Comparison of ENCODE assay signal across 8 cellular contexts in the genomic region with DNA sequence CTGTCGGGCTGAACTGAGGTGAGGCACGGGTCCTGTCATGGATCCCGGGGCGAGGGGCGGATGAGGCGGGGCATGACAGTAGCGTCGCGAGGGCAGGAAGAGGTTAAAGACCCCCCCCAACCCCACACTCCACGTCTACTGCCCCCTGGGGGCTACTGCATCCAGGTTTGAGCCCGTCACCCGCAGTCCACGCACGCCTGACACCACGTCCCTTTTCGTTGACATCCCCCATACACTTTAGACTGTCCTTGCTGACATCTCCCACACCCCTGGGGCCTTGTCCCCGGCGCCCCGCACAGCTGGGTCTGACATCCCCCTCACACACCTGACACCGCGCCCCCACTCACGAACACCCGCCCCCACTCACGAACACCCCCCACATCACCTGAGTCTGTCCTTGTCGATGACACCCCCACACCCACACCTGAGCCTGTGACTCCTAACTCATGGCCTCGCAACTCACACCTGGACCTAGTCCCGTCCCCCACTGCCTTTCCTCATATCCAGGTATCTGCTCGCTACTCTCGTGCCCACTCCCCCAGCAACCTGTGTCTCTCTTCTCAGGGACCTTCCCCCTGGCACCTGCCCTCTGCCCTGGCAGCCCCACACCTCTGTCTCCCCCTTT. TPM values are rescaled to one million over a fixed set of nuclear protein-coding genes. Genes with fewer than 3 reads are reported as not detected.
DNase-seq lines count a peak whose midpoint lies in the region; ATAC-seq and TF ChIP-seq lines count a peak whose summit lies in the region.

No MANE protein-coding gene starts in this region.

- peaks cover 6% of the 10 kb centered on the region for H3K27me3 Mint-ChIP-seq in dendritic cell treated with granulocyte-macrophage colony-stimulating factor and Interleukin-4, amounts not matched to agents 40 ng/mL and 50 ng/mL, for 4 days
- H3K27me3 Mint-ChIP-seq in naive thymus-derived CD4-positive, alpha-beta T cell = no peaks in the 10 kb centered on the region

- POLR2A ChIA-PET in AG04450 (lab: Yijun Ruan, JAX) = interaction anchor here (1.0 kb wide), 2 partner anchors 8 to 10 kb away, joined by 3 read pairs; no protein-coding TSS in a partner anchor
- POLR2A ChIA-PET in naive thymus-derived CD4-positive, alpha-beta T cell (lab: Charles Lee) = interaction anchor here (0.6 to 1.6 kb wide), 5 partner anchors 34 to 691 kb away, joined by 3 to 4 read pairs (median 3); a partner anchor contains a TSS

- H3K36me3 Mint-ChIP-seq in dendritic cell treated with granulocyte-macrophage colony-stimulating factor and Interleukin-4, amounts not matched to agents 40 ng/mL and 50 ng/mL, for 4 days (ENCODE audit: low read depth) = peaks cover 28% of the 10 kb centered on the region
- H3K36me3 Mint-ChIP-seq in naive thymus-derived CD4-positive, alpha-beta T cell = no peaks in the 10 kb centered on the region

- H3K79me2 ChIP-seq in OCI-LY1 (ENCODE audit: insufficient read depth, low read length) = no peaks in the 10 kb centered on the region

- intact Hi-C loops in dendritic cell treated with granulocyte-macrophage colony-stimulating factor and Interleukin-4, amounts not matched to agents 40 ng/mL and 50 ng/mL, for 4 days (cut with micrococcal nuclease) = no loop called here
- intact Hi-C loops in naive thymus-derived CD4-positive, alpha-beta T cell (cut with micrococcal nuclease) = loop anchor here (5.0 to 10.0 kb wide), 3 partner anchors 343 to 423 kb away; a partner anchor contains a TSS

- H3K27ac Mint-ChIP-seq in dendritic cell treated with granulocyte-macrophage colony-stimulating factor and Interleukin-4, amounts not matched to agents 40 ng/mL and 50 ng/mL, for 4 days = peak overlapping the region; percentile 38
- H3K27ac Mint-ChIP-seq in naive thymus-derived CD4-positive, alpha-beta T cell = peak overlapping the region; percentile 75 to 98 (median 83)

- H3K9me3 ChIP-seq in AG04450 (ENCODE audit: control insufficient read depth, insufficient read depth, low read length) (no peaks in the 10 kb centered on the region; the same call in 1 of the 2 replicates), OCI-LY1 (ENCODE audit: low read length) (no peaks in the 10 kb centered on the region)
- H3K9me3 ChIP-seq in naive thymus-derived CD4-positive, alpha-beta T cell (ENCODE audit: control insufficient read depth in 2 of 3, low read length in 3 of 3) = no peaks in the 10 kb centered on the region

- peaks cover 32% of the 10 kb centered on the region for H3K4me1 ChIP-seq in OCI-LY1 (ENCODE audit: insufficient read depth, low read length, severe bottlenecking)
- peaks cover 16 to 19% of the 10 kb centered on the region in 2 donors for H3K4me1 ChIP-seq in naive thymus-derived CD4-positive, alpha-beta T cell (ENCODE audit: control insufficient read depth in 2 of 2, insufficient read depth in 2 of 2, low read length in 2 of 2)

- H3K4me2 ChIP-seq in OCI-LY1 (ENCODE audit: low read length) = peak overlapping the region; percentile 84

- no peak for DNase-seq in AG04450 (ENCODE audit: low read depth, low spot score)
- DNase-seq in naive thymus-derived CD4-positive, alpha-beta T cell = no peak
- DNase-seq in GOT3 (lab: John Stamatoyannopoulos, UW) = no peak
- DNase-seq in stimulated activated CD8-positive, alpha-beta memory T cell treated with anti-CD3 and anti-CD28 coated beads, Interleukin-4, amount 100 ng/mL, for 48 hours = no peak
- DNase-seq in NCI-H1930 (lab: John Stamatoyannopoulos, UW) = no peak

- H4K20me1 ChIP-seq in OCI-LY1 (ENCODE audit: insufficient read depth, low read length) = no peaks in the 10 kb centered on the region

- peak overlapping the region; percentile 65 for H3K9ac ChIP-seq in OCI-LY1 (ENCODE audit: low read length)

- H3K9me3 Mint-ChIP-seq in dendritic cell treated with granulocyte-macrophage colony-stimulating factor and Interleukin-4, amounts not matched to agents 40 ng/mL and 50 ng/mL, for 4 days = no peaks in the 10 kb centered on the region
- H3K9me3 Mint-ChIP-seq in naive thymus-derived CD4-positive, alpha-beta T cell = no peaks in the 10 kb centered on the region

- ATAC-seq in GM18498 (IDR thresholded peaks at IDR 0.05; ENCODE audit: unreplicated experiment) = peak; percentile 20
- peak; percentile 52 for ATAC-seq in naive thymus-derived CD4-positive, alpha-beta T cell

- CTCF ChIA-PET in AG04450 (lab: Charles Lee) = interaction anchor here (1.0 kb wide), 1 partner anchor 24 kb away, joined by 3 read pairs; no protein-coding TSS in a partner anchor
- CTCF ChIA-PET in naive thymus-derived CD4-positive, alpha-beta T cell (lab: Charles Lee) = interaction anchor here (1.3 kb wide), 1 partner anchor 51 kb away, joined by 3 read pairs; no protein-coding TSS in a partner anchor

- peak overlapping the region; percentile 70 for H3K4me3 Mint-ChIP-seq in dendritic cell treated with granulocyte-macrophage colony-stimulating factor and Interleukin-4, amounts not matched to agents 40 ng/mL and 50 ng/mL, for 4 days
- peak overlapping the region; percentile 83 to 99 (median 92) for H3K4me3 Mint-ChIP-seq in naive thymus-derived CD4-positive, alpha-beta T cell

- no peaks in the 10 kb centered on the region for H3F3A ChIP-seq in OCI-LY1 (ENCODE audit: insufficient read depth, low read length)

- H2AFZ ChIP-seq in OCI-LY1 (ENCODE audit: low read length) = no peak overlapping the region

- H3K4me1 Mint-ChIP-seq in dendritic cell treated with granulocyte-macrophage colony-stimulating factor and Interleukin-4, amounts not matched to agents 40 ng/mL and 50 ng/mL, for 4 days (ENCODE audit: low read depth) = peaks cover 26% of the 10 kb centered on the region
- peaks cover 5 to 46% (median 41%) of the 10 kb centered on the region in 7 donors for H3K4me1 Mint-ChIP-seq in naive thymus-derived CD4-positive, alpha-beta T cell

- TF ChIP-seq CTCF in AG04450 (IDR thresholded peaks at IDR 0.05; ENCODE audit: low read depth, low read length) (peak; percentile 44), OCI-LY1 (IDR thresholded peaks at IDR 0.05; ENCODE audit: low read length) (peak; percentile 45)

- H3K36me3 ChIP-seq in OCI-LY1 (ENCODE audit: insufficient read depth, low read length) = peaks cover 4% of the 10 kb centered on the region; the same call in 1 of the 2 replicates
- peaks cover 0 to 4% (median 0%) of the 10 kb centered on the region in 3 experiments for H3K36me3 ChIP-seq in naive thymus-derived CD4-positive, alpha-beta T cell (ENCODE audit: control insufficient read depth in 2 of 3, insufficient read depth in 3 of 3, low read length in 3 of 3)

- H3K4me3 ChIP-seq in AG04450 (ENCODE audit: low read depth, low read length) (peak overlapping the region; percentile 84), OCI-LY1 (ENCODE audit: low read depth, low read length, poor library complexity, severe bottlenecking) (peak overlapping the region; percentile 68)
- peak overlapping the region; percentile 67 for H3K4me3 ChIP-seq in naive thymus-derived CD4-positive, alpha-beta T cell (ENCODE audit: low read length)

- H3K9me2 ChIP-seq in OCI-LY1 (ENCODE audit: low read depth, low read length) = no peaks in the 10 kb centered on the region

- H3K27ac ChIP-seq in AG04450 (ENCODE audit: low read depth, low read length) (no peak overlapping the region), OCI-LY1 (ENCODE audit: low read depth, low read length, poor library complexity, severe bottlenecking) (peak overlapping the region; percentile 38)
- H3K27ac ChIP-seq in naive thymus-derived CD4-positive, alpha-beta T cell (ENCODE audit: low read depth, low read length) = peak overlapping the region; percentile 83

- H3K27me3 ChIP-seq in AG04450 (ENCODE audit: control insufficient read depth, insufficient read depth, low read length) (no peaks in the 10 kb centered on the region), OCI-LY1 (ENCODE audit: insufficient read depth, low read length) (no peaks in the 10 kb centered on the region)
- no peaks in the 10 kb centered on the region for H3K27me3 ChIP-seq in naive thymus-derived CD4-positive, alpha-beta T cell (ENCODE audit: control insufficient read depth in 2 of 2, insufficient read depth in 2 of 2, low read length in 2 of 2)

RNA-seq across cellular contexts. Expression of a gene that starts 0.4 kb away (rescaled TPM):
- polyA plus RNA-seq in AG04450 (2011; rRNA removed) = 3.7 and 4.8 TPM in 2 replicates
- 4.8 and 8.8 TPM in 2 replicates for polyA minus RNA-seq in AG04450 (2011; rRNA and poly(A)+ RNA removed)
- total RNA-seq in naive thymus-derived CD4-positive, alpha-beta T cell = 10 to 100 TPM; 19.0 to 36.1 (median 21.6) TPM
- polyA plus RNA-seq in naive thymus-derived CD4-positive, alpha-beta T cell = 10 to 100 TPM in 1 of 2 donors, 1 to 10 TPM in 1; 8.2 to 19.6 TPM

RNA-seq across cellular contexts. Expression of a gene that starts 30.8 kb away (rescaled TPM):
- 18.9 and 26.4 TPM in 2 replicates for polyA plus RNA-seq in AG04450 (2011; rRNA removed)
- 26.9 and 38.1 TPM in 2 replicates for polyA minus RNA-seq in AG04450 (2011; rRNA and poly(A)+ RNA removed)
- 10 to 100 TPM; 14.0 to 32.6 (median 15.0) TPM for total RNA-seq in naive thymus-derived CD4-positive, alpha-beta T cell
- polyA plus RNA-seq in naive thymus-derived CD4-positive, alpha-beta T cell = 10 to 100 TPM; 33.1 to 41.9 TPM

RNA-seq across cellular contexts. Expression of a gene that starts 30.9 kb away (rescaled TPM):
- 39.2 and 44.2 TPM in 2 replicates for polyA plus RNA-seq in AG04450 (2011; rRNA removed)
- polyA minus RNA-seq in AG04450 (2011; rRNA and poly(A)+ RNA removed) = 24.9 and 29.3 TPM in 2 replicates
- 100 to 1,000 TPM; 116 to 145 (median 129) TPM for total RNA-seq in naive thymus-derived CD4-positive, alpha-beta T cell
- 10 to 100 TPM in 1 of 2 donors, 1 to 10 TPM in 1; 9.3 to 15.0 TPM for polyA plus RNA-seq in naive thymus-derived CD4-positive, alpha-beta T cell
